ENCODE assay signal across 8 cellular contexts in the genomic region with DNA sequence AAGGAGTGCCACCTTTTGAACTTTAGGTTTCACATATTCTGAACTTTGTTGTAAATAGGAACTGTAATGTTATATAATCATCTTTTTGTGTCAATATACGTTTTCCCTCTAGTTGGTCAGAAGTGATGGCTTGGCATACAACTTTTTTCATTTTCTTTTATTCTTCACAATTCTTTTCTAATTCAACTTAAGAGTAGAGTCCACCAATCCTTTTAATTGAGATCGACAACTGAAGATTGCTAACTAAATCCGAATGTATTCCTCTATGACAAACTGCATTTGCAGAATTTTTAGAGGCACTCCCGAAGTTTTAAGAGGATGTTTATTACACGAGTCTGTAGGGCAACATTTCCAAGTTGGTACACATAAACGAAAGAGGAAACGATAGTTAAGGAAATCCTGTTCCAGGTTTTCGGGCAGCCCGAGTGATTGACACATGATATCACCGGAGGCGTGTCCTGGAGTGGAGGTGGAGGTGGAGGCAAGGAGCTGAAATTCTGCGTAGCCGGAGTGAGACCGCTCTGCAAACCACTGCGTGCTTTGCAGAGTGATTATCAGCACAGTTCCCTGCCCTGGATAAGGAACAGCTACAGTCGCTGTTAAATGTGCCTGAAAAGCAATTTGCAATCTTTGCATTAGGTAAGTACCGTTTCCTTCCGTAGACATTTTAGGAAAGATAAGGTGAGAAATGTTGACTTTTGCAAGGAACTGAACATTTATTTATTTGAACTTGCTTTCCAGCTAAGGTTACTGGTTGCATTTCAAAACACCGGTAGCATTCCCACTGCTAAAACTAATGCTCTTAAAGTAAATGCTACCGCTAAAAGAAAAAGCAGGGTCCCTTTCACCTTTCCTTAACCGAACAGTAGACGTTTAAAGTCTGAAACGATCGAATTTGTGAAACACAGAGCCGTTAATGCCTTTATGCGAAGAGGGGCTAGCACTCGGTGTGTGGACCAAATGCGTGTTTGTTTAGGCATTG. TPM values are rescaled to one million over a fixed set of nuclear protein-coding genes. Genes with fewer than 3 reads are reported as not detected.
DNase-seq lines count a peak whose midpoint lies in the region; ATAC-seq, FAIRE-seq and TF ChIP-seq lines count a peak whose summit lies in the region.

A gene with protein sequence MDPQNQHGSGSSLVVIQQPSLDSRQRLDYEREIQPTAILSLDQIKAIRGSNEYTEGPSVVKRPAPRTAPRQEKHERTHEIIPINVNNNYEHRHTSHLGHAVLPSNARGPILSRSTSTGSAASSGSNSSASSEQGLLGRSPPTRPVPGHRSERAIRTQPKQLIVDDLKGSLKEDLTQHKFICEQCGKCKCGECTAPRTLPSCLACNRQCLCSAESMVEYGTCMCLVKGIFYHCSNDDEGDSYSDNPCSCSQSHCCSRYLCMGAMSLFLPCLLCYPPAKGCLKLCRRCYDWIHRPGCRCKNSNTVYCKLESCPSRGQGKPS (plus strand): TSS at position 502 of the 982 bp plus-strand sequence. CDS start 4,797 bp downstream, outside the sequence.

- FAIRE-seq in small intestine (lab: Jason Lieb, UNC): no peak

- H3K9me3 ChIP-seq in A673 (ENCODE audit: low read depth, low read length, poor library complexity, severe bottlenecking): no peaks in the 10 kb centered on the region
- H3K9me3 ChIP-seq in small intestine (ENCODE audit: control insufficient read depth, low read depth): no peaks in the 10 kb centered on the region

- peak within 1 kb of the TSS; percentile 76 for H3K4me3 ChIP-seq in A673 (ENCODE audit: low read depth, low read length, poor library complexity, severe bottlenecking)
- peak within 1 kb of the TSS; percentile 75 for H3K4me3 ChIP-seq in small intestine (ENCODE audit: low read depth in 1 of 2, low read length in 2 of 2)

- H3K4me1 Mint-ChIP-seq in activated B cell treated with CpG ODN at 0.5 μM for 24 hours (peaks cover 32% of the 10 kb centered on the region), immature natural killer cell (peaks cover 30 to 38% of the 10 kb centered on the region in 2 donors)

- intact Hi-C loops in A673 (cut with micrococcal nuclease; ENCODE audit: unreplicated experiment) (loop anchor here (2.0 to 10.0 kb wide), 6 partner anchors 111 to 868 kb away; no protein-coding TSS in a partner anchor), activated B cell treated with CpG ODN at 0.5 μM for 24 hours (cut with micrococcal nuclease) (loop anchor here (1.0 to 10.0 kb wide), 5 partner anchors 109 to 474 kb away; a partner anchor contains a TSS)

- H3K9me3 Mint-ChIP-seq in activated B cell treated with CpG ODN at 0.5 μM for 24 hours (no peaks in the 10 kb centered on the region), immature natural killer cell (peaks cover 0 to 2% (median 0%) of the 10 kb centered on the region in 6 donors)

- TF ChIP-seq CTCF in A673 (conservative IDR thresholded peaks at IDR 0.05; ENCODE audit: low read depth, low read length): no peak
- TF ChIP-seq CTCF in activated B cell treated with CpG ODN at 0.5 μM for 24 hours (IDR thresholded peaks at IDR 0.05): no peak

- H3K4me3 Mint-ChIP-seq in activated B cell treated with CpG ODN at 0.5 μM for 24 hours (peak within 1 kb of the TSS; percentile 88), immature natural killer cell (peak within 1 kb of the TSS; percentile 83 to 93 (median 91))

- peaks cover 6% of the 10 kb centered on the region for H3K4me1 ChIP-seq in A673 (ENCODE audit: insufficient read depth, low read length, poor library complexity, severe bottlenecking)
- no peaks in the 10 kb centered on the region for H3K4me1 ChIP-seq in small intestine (ENCODE audit: control insufficient read depth in 2 of 2, insufficient read depth in 1 of 2, low read depth in 1 of 2, low read length in 1 of 2)

- no peaks in the 10 kb centered on the region for H3K36me3 ChIP-seq in A673 (ENCODE audit: insufficient read depth, low read length, poor library complexity, severe bottlenecking)
- no peaks in the 10 kb centered on the region for H3K36me3 ChIP-seq in small intestine (ENCODE audit: control insufficient read depth in 2 of 2, insufficient read depth in 2 of 2, low read length in 2 of 2)

- CTCF ChIA-PET in A673 (lab: Charles Lee): interaction anchor here (0.5 kb wide), 1 partner anchor 205 kb away, joined by 3 read pairs; no protein-coding TSS in a partner anchor
- CTCF ChIA-PET in activated B cell treated with CpG ODN at 0.5 μM for 24 hours (lab: Charles Lee): interaction anchor here (1.0 to 5.5 kb wide), 3 partner anchors 168 to 294 kb away, joined by 3 to 30 read pairs (median 3); no protein-coding TSS in a partner anchor

- H3K27me3 ChIP-seq in A673 (replicated peaks; ENCODE audit: insufficient read depth, low read depth, low read length, poor library complexity) (no peaks in the 10 kb centered on the region), small intestine (ENCODE audit: control insufficient read depth in 2 of 2, insufficient read depth in 2 of 2, low read length in 2 of 2) (no peaks in the 10 kb centered on the region)

- no TSS peak for BruUV-seq in A673 (replicated peaks; lab: Mats Ljungman, UMichigan)

- ATAC-seq in GM18873 (IDR thresholded peaks at IDR 0.05; ENCODE audit: low FRiP score, unreplicated experiment): peak; percentile 42
- peak; percentile 43 for ATAC-seq in HG03159 (IDR thresholded peaks at IDR 0.05; ENCODE audit: unreplicated experiment)
- peak; percentile 45 for ATAC-seq in activated B cell treated with CpG ODN at 0.5 μM for 24 hours (ENCODE audit: low read depth)

- H3K27ac ChIP-seq in A673 (ENCODE audit: low read depth, low read length, poor library complexity, severe bottlenecking) (peak within 1 kb of the TSS; percentile 36), small intestine (ENCODE audit: low read depth in 1 of 2, low read length in 1 of 2) (peak within 1 kb of the TSS; percentile 86 to 96)

- 0 to 1% (median 1%) methylated on average over 28 of the region's 28 CpGs for WGBS in small intestine, 3 donors

- DNase-seq in A673 (ENCODE audit: low spot score) (peak; percentile 96), NCI-H226 (peak; percentile 88), activated B cell treated with CpG ODN at 0.5 μM for 24 hours (peak; percentile 47), immature natural killer cell (peak; percentile 64 to 70 (median 69)), small intestine (peak; percentile 97)
- peak; percentile 72 for DNase-seq in central memory CD4-positive, alpha-beta T cell

- H3K27ac Mint-ChIP-seq in activated B cell treated with CpG ODN at 0.5 μM for 24 hours (peak within 1 kb of the TSS; percentile 59), immature natural killer cell (peak within 1 kb of the TSS; percentile 18 to 85 (median 67))

- H3K36me3 Mint-ChIP-seq in activated B cell treated with CpG ODN at 0.5 μM for 24 hours (ENCODE audit: low read depth): peaks cover under 1% of the 10 kb centered on the region
- no peaks in the 10 kb centered on the region for H3K36me3 Mint-ChIP-seq in immature natural killer cell

- H3K27me3 Mint-ChIP-seq in activated B cell treated with CpG ODN at 0.5 μM for 24 hours: peaks cover 12% of the 10 kb centered on the region
- H3K27me3 Mint-ChIP-seq in immature natural killer cell (ENCODE audit: low read depth in 3 of 3): peaks cover 23 to 38% (median 32%) of the 10 kb centered on the region in 3 donors

- POLR2A ChIA-PET in A673 (lab: Charles Lee; ENCODE audit: low non-redundant PET): no interaction called here
- POLR2A ChIA-PET in activated B cell treated with CpG ODN at 0.5 μM for 24 hours (lab: Charles Lee): interaction anchor here (0.9 to 1.0 kb wide), 2 partner anchors 56 to 261 kb away, joined by 3 to 5 read pairs; no protein-coding TSS in a partner anchor

RNA-seq across cellular contexts. Expression of the gene that starts here (rescaled TPM):
- total RNA-seq in A673 (2021) (6.0 and 6.8 TPM in 2 replicates), activated B cell treated with CpG ODN at 0.5 μM for 24 hours (4.0 and 4.1 TPM in 2 replicates)
- polyA plus RNA-seq in immature natural killer cell (1 to 10 TPM; 5.2 to 6.9 (median 6.0) TPM), small intestine (10 to 100 TPM in 2 of 3 donors, 1 to 10 TPM in 1; 6.5 to 28.6 (median 11.9) TPM)

Comparison
In these comparisons a context has a peak if more than half of its experiments do, and no peak if none do; other contexts are left out.
1. Peak in every context shown above with its lines: DNase-seq, ATAC-seq, H3K4me3 ChIP-seq and H3K27ac ChIP-seq.
2. DNase-seq: peak in every context shown above with its lines; median percentile 97 in small intestine; 96 in A673; 88 in NCI-H226; 72 in central memory CD4-positive, alpha-beta T cell; 69 in immature natural killer cell; 47 in activated B cell treated with CpG ODN at 0.5 μM for 24 hours.